1 cellular context compared by ENCODE assay signal in genomic region chr3:179464296-179465092, GRCh38.
TF ChIP-seq lines count a peak whose summit lies in the region.

No MANE protein-coding gene starts in this region.

TF ChIP-seq in GM12878, 131 proteins besides CTCF, POLR2A, EP300 and RAD21 (continued from another document):
- TF ChIP-seq E2F8 (IDR thresholded peaks at IDR 0.05; ENCODE audit: low read depth, partially characterized antibody) (no peak), FOXK2 (IDR thresholded peaks at IDR 0.05) (no peak), PRDM15 (CRISPR knock-in tag; IDR thresholded peaks at IDR 0.05) (no peak), TAF1 (IDR thresholded peaks at IDR 0.05; ENCODE audit: borderline replicate concordance, low read depth, low read length) (no peak), BHLHE40 (IDR thresholded peaks at IDR 0.05; ENCODE audit: borderline replicate concordance in 1 of 2, low read depth in 2 of 2, low read length in 1 of 2) (no peak), IRF5 (IDR thresholded peaks at IDR 0.05; ENCODE audit: borderline replicate concordance) (no peak), RAD51 (IDR thresholded peaks at IDR 0.05) (no peak), E2F4 (IDR thresholded peaks at IDR 0.05; ENCODE audit: low read depth, low read length) (no peak), ZSCAN29 (IDR thresholded peaks at IDR 0.05) (no peak)
